ENCODE assay signal across 8 cellular contexts in genomic region chr7:28926871-28927597, GRCh38. TPM values are rescaled to one million over a fixed set of nuclear protein-coding genes. Genes with fewer than 3 reads are reported as not detected.
DNase-seq lines count a peak whose midpoint lies in the region; ATAC-seq and TF ChIP-seq lines count a peak whose summit lies in the region.

No MANE protein-coding gene starts in this region.

- peak overlapping the region; percentile 94 for H2AFZ ChIP-seq in trophoblast cell (ENCODE audit: insufficient read depth, low read length, poor library complexity)

- peak overlapping the region; percentile 62 for H3K4me3 ChIP-seq in GM12865 (ENCODE audit: low read depth, low read length)
- H3K4me3 ChIP-seq in adrenal gland, result peak overlapping the region in 2 of 4 donors; percentile 3 to 50
- peak overlapping the region; percentile 24 to 65 (median 52) for H3K4me3 ChIP-seq in heart right ventricle
- peak overlapping the region; percentile 38 for H3K4me3 ChIP-seq in trophoblast cell (ENCODE audit: low read depth, low read length)

- peak overlapping the region; percentile 93 for H2BK120ac ChIP-seq in trophoblast cell (ENCODE audit: insufficient read depth, low read length, poor library complexity)

- peak overlapping the region in 2 of 5 donors; percentile 52 to 54 for H3K27ac ChIP-seq in adrenal gland
- peak overlapping the region in 9 of 10 donors; percentile 11 to 69 (median 45) for H3K27ac ChIP-seq in heart right ventricle
- no peak overlapping the region for H3K27ac ChIP-seq in trophoblast cell (ENCODE audit: low read depth, low read length)

- peaks cover 0 to 10% of the 10 kb centered on the region in 2 donors for H3K4me1 ChIP-seq in adrenal gland (replicated peaks in 1 of 2)
- H3K4me1 ChIP-seq in heart right ventricle, result peaks cover 0 to 24% (median 18%) of the 10 kb centered on the region in 9 donors
- H3K4me1 ChIP-seq in trophoblast cell (ENCODE audit: control insufficient read depth in 1 of 2, insufficient read depth in 2 of 2, low read length in 2 of 2), result peaks cover 0 to 2% of the 10 kb centered on the region in 2 experiments

- peak overlapping the region; percentile 64 for H3K18ac ChIP-seq in trophoblast cell (ENCODE audit: low read length)

- H4K12ac ChIP-seq in trophoblast cell (ENCODE audit: low read depth, low read length), result no peak overlapping the region

- H4K91ac ChIP-seq in trophoblast cell (ENCODE audit: low read depth, low read length), result peak overlapping the region; percentile 28

- peaks cover 2% of the 10 kb centered on the region for H3K79me2 ChIP-seq in trophoblast cell (ENCODE audit: control insufficient read depth, insufficient read depth, low read length, poor library complexity)

- TF ChIP-seq POLR2A in adrenal gland (IDR thresholded peaks at IDR 0.05), result no peak

- WGBS in adrenal gland, 4 donors, result 2 to 4% (median 3%) methylated on average over 22 of the region's 22 CpGs
- WGBS in heart right ventricle, 2 donors, result 3 to 6% methylated on average over 22 of the region's 22 CpGs
- WGBS in trophoblast cell (ENCODE audit: extremely low coverage, insufficient coverage, insufficient read length), result no CpG with 5 or more reads among the region's 22 CpGs

- H3K9me3 ChIP-seq in adrenal gland (replicated peaks in 1 of 3) (no peaks in the 10 kb centered on the region), heart right ventricle (no peaks in the 10 kb centered on the region), trophoblast cell (ENCODE audit: insufficient read depth, low read depth, low read length) (no peaks in the 10 kb centered on the region)

- H3K79me1 ChIP-seq in trophoblast cell (ENCODE audit: low read length), result peaks cover 2% of the 10 kb centered on the region

- peak overlapping the region; percentile 69 for H2BK12ac ChIP-seq in trophoblast cell (ENCODE audit: low read length)

- peak overlapping the region; percentile 80 for H3K14ac ChIP-seq in trophoblast cell (ENCODE audit: low read length)

- H2AK5ac ChIP-seq in trophoblast cell (ENCODE audit: low read length), result no peak overlapping the region

- peak overlapping the region; percentile 73 for H3K4me2 ChIP-seq in trophoblast cell (ENCODE audit: low read length)

- no peak overlapping the region for H3K23ac ChIP-seq in trophoblast cell (ENCODE audit: low read length)

- peak overlapping the region; percentile 74 for H4K8ac ChIP-seq in trophoblast cell (ENCODE audit: low read depth, low read length)

- H3K27me3 ChIP-seq in adrenal gland (no peaks in the 10 kb centered on the region), heart right ventricle (peaks cover 0 to 6% (median 0%) of the 10 kb centered on the region in 7 donors), trophoblast cell (ENCODE audit: insufficient read depth, low read length) (no peaks in the 10 kb centered on the region)

- TF ChIP-seq CTCF in GM12865 (IDR thresholded peaks at IDR 0.05; ENCODE audit: insufficient read depth, low read depth, low read length, missing control alignments) (peak; percentile 78), adrenal gland (IDR thresholded peaks at IDR 0.05) (peak; percentile 77 to 86 (median 78)), heart right ventricle (IDR thresholded peaks at IDR 0.05) (peak; percentile 73 to 91 (median 84))

- peak overlapping the region; percentile 67 for H3K4ac ChIP-seq in trophoblast cell (ENCODE audit: low read depth, low read length)

- intact Hi-C loops in adrenal gland (cut with DNase I), result loop anchor here (5.0 to 10.0 kb wide), 2 partner anchors 478 to 480 kb away; no protein-coding TSS in a partner anchor
- intact Hi-C loops in heart right ventricle (cut with DNase I), result loop anchor here in 7 of 10 donors (1.0 to 10.0 kb wide), 10 partner anchors 30 to 482 kb away; partner anchors contain the start of gene CHN2 (in 3 of the 7)

- peak overlapping the region; percentile 69 for H2BK5ac ChIP-seq in trophoblast cell (ENCODE audit: low read depth, low read length, poor library complexity)

- ATAC-seq in HG02678 (IDR thresholded peaks at IDR 0.05; ENCODE audit: unreplicated experiment), result peak; percentile 89
- peak; percentile 82 to 96 (median 94) for ATAC-seq in heart right ventricle

- H3K36me3 ChIP-seq in adrenal gland (replicated peaks in 1 of 2) (no peaks in the 10 kb centered on the region), heart right ventricle (no peaks in the 10 kb centered on the region), trophoblast cell (ENCODE audit: control insufficient read depth in 1 of 2, insufficient read depth in 2 of 2, low read length in 2 of 2) (no peaks in the 10 kb centered on the region)

- H3K9ac ChIP-seq in trophoblast cell (ENCODE audit: low read length), result no peak overlapping the region

- peak; percentile 85 for DNase-seq in GM12865 (ENCODE audit: low read depth)
- peak; percentile 94 for DNase-seq in NCI-H1092 treated with DMSO at 0.1 percent for 48 hours (lab: John Stamatoyannopoulos, UW)
- peak; percentile 97 for DNase-seq in SKM-1 (lab: John Stamatoyannopoulos, UW; ENCODE audit: unreplicated experiment)
- DNase-seq in adrenal gland, result peak; percentile 68 to 90 (median 77)
- DNase-seq in heart right ventricle, result peak; percentile 66 to 86
- peak; percentile 74 to 97 for DNase-seq in trophoblast cell
- no peak for DNase-seq in mesenteric fat pad (ENCODE audit: low spot score)

RNA-seq across cellular contexts. Expression of gene TRIL, which starts 31.1 kb away (rescaled TPM):
- 10 to 100 TPM in 2 of 8 donors, 1 to 10 TPM in 6; 3.4 to 17.1 (median 8.4) TPM for total RNA-seq in adrenal gland
- 1 to 10 TPM; 1.3 to 2.5 (median 1.6) TPM for polyA plus RNA-seq in adrenal gland
- total RNA-seq in heart right ventricle, result 1 to 10 TPM; 1.1 to 5.9 (median 2.9) TPM
- 1 to 10 TPM in 1 of 2 donors, under 1 TPM in 1; 0.59 to 1.6 TPM for polyA plus RNA-seq in heart right ventricle
- 24.9 and 29.2 TPM in 2 replicates for polyA plus RNA-seq in trophoblast cell (2013)
- 3.7 TPM for total RNA-seq in mesenteric fat pad
